18 cellular contexts compared by ENCODE assay signal in the genomic region with DNA sequence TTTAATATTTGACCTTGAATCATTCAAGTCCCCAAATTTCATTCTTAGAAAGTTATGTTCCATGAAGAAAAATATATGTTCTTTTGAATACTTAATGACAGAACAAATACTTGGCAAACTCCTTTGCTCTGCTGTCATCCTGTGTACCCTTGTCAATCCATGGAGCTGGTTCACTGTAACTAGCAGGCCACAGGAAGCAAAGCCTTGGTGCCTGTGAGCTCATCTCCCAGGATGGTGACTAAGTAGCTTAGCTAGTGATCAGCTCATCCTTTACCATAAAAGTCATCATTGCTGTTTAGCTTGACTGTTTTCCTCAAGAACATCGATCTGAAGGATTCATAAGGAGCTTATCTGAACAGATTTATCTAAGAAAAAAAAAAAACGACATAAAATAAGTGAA.
DNase-seq lines count a peak whose midpoint lies in the region; ATAC-seq, FAIRE-seq and TF ChIP-seq lines count a peak whose summit lies in the region.
"Had no signal": no experiment of that assay in that cellular context is flagged by ENCODE, and none has a peak within 500 bp of the region (broad histone marks: within the 10 kb centered on the region; RNA-seq: fewer than 3 reads in every experiment).

No MANE protein-coding gene starts in this region.

- intact Hi-C loops in activated CD4-positive, alpha-beta T cell treated with anti-CD3 and anti-CD28 coated beads for 36 hours (cut with DNase I, micrococcal nuclease), result no loop called here

- no peak overlapping the region for H3K4me3 ChIP-seq in bronchial epithelial cell (ENCODE audit: low read depth, low read length)
- H3K4me3 ChIP-seq: SJCRH30, testis had no signal

- peaks cover 2% of the 10 kb centered on the region for H3K27me3 Mint-ChIP-seq in activated CD4-positive, alpha-beta T cell treated with anti-CD3 and anti-CD28 coated beads for 36 hours
- H3K27me3 Mint-ChIP-seq: activated naive CD8-positive, alpha-beta T cell treated with anti-CD3 and anti-CD28 coated beads for 36 hours; dendritic cell treated with granulocyte-macrophage colony-stimulating factor and Interleukin-4, amounts not matched to agents 40 ng/mL and 50 ng/mL, for 4 days; naive thymus-derived CD8-positive, alpha-beta T cell had no signal

- H3K36me3 Mint-ChIP-seq in activated CD4-positive, alpha-beta T cell treated with anti-CD3 and anti-CD28 coated beads for 36 hours (ENCODE audit: low read depth), result peaks cover 2% of the 10 kb centered on the region

- no peaks in the 10 kb centered on the region for H3K27me3 ChIP-seq in bronchial epithelial cell (ENCODE audit: control insufficient read depth, insufficient read depth, low read length)
- H3K27me3 ChIP-seq: SJCRH30, testis had no signal

- H3K4me3 Mint-ChIP-seq in activated CD4-positive, alpha-beta T cell treated with anti-CD3 and anti-CD28 coated beads for 36 hours, result no peak overlapping the region
- H3K4me3 Mint-ChIP-seq: activated naive CD8-positive, alpha-beta T cell treated with anti-CD3 and anti-CD28 coated beads for 36 hours; dendritic cell treated with granulocyte-macrophage colony-stimulating factor and Interleukin-4, amounts not matched to agents 40 ng/mL and 50 ng/mL, for 4 days; naive thymus-derived CD8-positive, alpha-beta T cell had no signal

- H3K4me1 Mint-ChIP-seq in activated CD4-positive, alpha-beta T cell treated with anti-CD3 and anti-CD28 coated beads for 36 hours, result peaks cover 11% of the 10 kb centered on the region
- H3K4me1 Mint-ChIP-seq: naive thymus-derived CD8-positive, alpha-beta T cell had no signal

- no peaks in the 10 kb centered on the region for H3K36me3 ChIP-seq in bronchial epithelial cell (ENCODE audit: control insufficient read depth, insufficient read depth, low read length)

- ATAC-seq in activated CD4-positive, alpha-beta T cell treated with anti-CD3 and anti-CD28 coated beads for 36 hours, result peak; percentile 51
- ATAC-seq in left lobe of liver (peak; percentile 55), GM18873 (IDR thresholded peaks at IDR 0.05; ENCODE audit: low FRiP score, unreplicated experiment) (no peak), GM21619 (IDR thresholded peaks at IDR 0.05; ENCODE audit: unreplicated experiment) (no peak)
- ATAC-seq: naive thymus-derived CD8-positive, alpha-beta T cell had no signal

- CTCF ChIA-PET in activated CD4-positive, alpha-beta T cell treated with anti-CD3 and anti-CD28 coated beads for 36 hours (lab: Charles Lee), result interaction anchor here (1.5 kb wide), 1 partner anchor 185 kb away, joined by 4 read pairs; no protein-coding TSS in a partner anchor

- DNase-seq in activated CD4-positive, alpha-beta T cell treated with anti-CD3 and anti-CD28 coated beads for 36 hours, result no peak
- DNase-seq in activated CD4-positive, alpha-beta T cell treated with anti-CD3 and anti-CD28 coated beads, Interleukin-2, amount 50 U/mL, for 48 hours, result no peak
- DNase-seq in bronchial epithelial cell (ENCODE audit: low read depth), result peak; percentile 36
- DNase-seq in left lobe of liver (ENCODE audit: low spot score), result no peak
- no peak for DNase-seq in nucleus accumbens (lab: John Stamatoyannopoulos, UW)
- no peak for DNase-seq in MV-4-11 (lab: John Stamatoyannopoulos, UW)
- DNase-seq: activated CD8-positive, alpha-beta memory T cell treated with anti-CD3 and anti-CD28 coated beads, Interleukin-2, amount 50 U/mL, for 48 hours; activated naive CD8-positive, alpha-beta T cell treated with anti-CD3 and anti-CD28 coated beads for 36 hours; naive thymus-derived CD8-positive, alpha-beta T cell; NCI-H1436; NCI-H526 treated with DMSO at 0.1 percent for 48 hours; SJCRH30; testis had no signal

- FAIRE-seq in bronchial epithelial cell (lab: Jason Lieb, UNC), result no peak
- FAIRE-seq: A204.1, H54 had no signal

- POLR2A ChIA-PET in activated CD4-positive, alpha-beta T cell treated with anti-CD3 and anti-CD28 coated beads for 36 hours (lab: Charles Lee), result no interaction called here

- no peak for TF ChIP-seq CTCF in bronchial epithelial cell (IDR thresholded peaks at IDR 0.05; ENCODE audit: insufficient read depth, low read length, severe bottlenecking)

- no peak overlapping the region for H3K27ac Mint-ChIP-seq in activated CD4-positive, alpha-beta T cell treated with anti-CD3 and anti-CD28 coated beads for 36 hours
- H3K27ac Mint-ChIP-seq: activated naive CD8-positive, alpha-beta T cell treated with anti-CD3 and anti-CD28 coated beads for 36 hours; dendritic cell treated with granulocyte-macrophage colony-stimulating factor and Interleukin-4, amounts not matched to agents 40 ng/mL and 50 ng/mL, for 4 days; naive thymus-derived CD8-positive, alpha-beta T cell had no signal

- H3K9me3 Mint-ChIP-seq in activated CD4-positive, alpha-beta T cell treated with anti-CD3 and anti-CD28 coated beads for 36 hours (ENCODE audit: low read depth), result no peaks in the 10 kb centered on the region
- H3K9me3 Mint-ChIP-seq: activated naive CD8-positive, alpha-beta T cell treated with anti-CD3 and anti-CD28 coated beads for 36 hours; dendritic cell treated with granulocyte-macrophage colony-stimulating factor and Interleukin-4, amounts not matched to agents 40 ng/mL and 50 ng/mL, for 4 days had no signal

Comparison
In these comparisons a context has a peak if more than half of its experiments do, and no peak if none do; other contexts are left out.
1. ATAC-seq: peak in activated CD4-positive, alpha-beta T cell treated with anti-CD3 and anti-CD28 coated beads for 36 hours (single experiment) and left lobe of liver (single experiment); none in GM18873 (single experiment) and GM21619 (single experiment).